Comparison of ENCODE assay signal across 1 cellular context in the genomic region with DNA sequence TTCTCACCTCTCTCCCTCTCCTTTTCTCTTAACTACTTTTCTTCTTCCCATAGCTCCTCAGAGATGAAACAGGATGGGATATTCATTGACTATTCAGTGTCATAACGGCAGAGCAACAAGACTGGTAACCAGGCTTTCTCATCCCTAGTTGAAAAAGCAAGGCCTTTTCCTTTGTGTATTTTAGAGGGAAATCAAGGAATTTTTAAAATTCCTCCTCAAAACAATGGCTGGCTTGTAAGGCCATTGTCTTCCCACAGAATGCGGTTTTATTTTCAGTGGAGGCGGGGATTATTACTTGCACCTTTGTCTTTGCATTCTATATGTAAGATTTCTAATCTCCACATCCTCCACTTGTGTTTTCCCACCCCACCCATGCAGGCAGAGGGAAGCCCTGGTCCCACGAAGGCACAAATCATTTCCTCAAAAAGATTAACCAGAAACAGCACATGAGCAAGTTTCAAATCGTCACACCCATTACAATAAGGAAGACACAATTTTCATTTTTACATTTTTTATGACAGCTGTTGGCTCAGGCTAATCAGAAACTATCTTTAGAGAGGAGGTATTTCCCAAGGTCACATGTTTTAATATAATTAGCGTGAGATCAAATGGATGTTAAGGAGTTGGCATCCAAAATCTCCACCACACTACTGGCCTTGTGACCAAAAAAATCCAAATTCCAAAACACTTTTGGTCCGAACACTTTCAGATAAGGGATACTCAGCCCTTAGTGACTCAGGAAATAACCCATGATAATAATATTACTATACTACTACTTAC.
TF ChIP-seq lines count a peak whose summit lies in the region.

No MANE protein-coding gene starts in this region.

TF ChIP-seq in endothelial cell of umbilical vein, 7 proteins besides CTCF, POLR2A, EP300 and RAD21:
- TF ChIP-seq JUN (IDR thresholded peaks at IDR 0.05; ENCODE audit: borderline replicate concordance, insufficient read depth, insufficient read length, low read depth) (peak; percentile 9), MAX (IDR thresholded peaks at IDR 0.05; ENCODE audit: insufficient read depth, insufficient read length) (peak; percentile 6), MYC (IDR thresholded peaks at IDR 0.05; ENCODE audit: low read depth, low read length) (no peak)
